8 cellular contexts compared by ENCODE assay signal in genomic region chr3:143847787-143848631, GRCh38. TPM values are rescaled to one million over a fixed set of nuclear protein-coding genes. Genes with fewer than 3 reads are reported as not detected.
A peak's percentile ranks its signal among the peaks of the same experiment; 100 is the strongest.
DNase-seq lines count a peak whose midpoint lies in the region; ATAC-seq, FAIRE-seq and TF ChIP-seq lines count a peak whose summit lies in the region.

Gene SLC9A9 (minus strand): TSS chr3:143848468. CDS start chr3:143848322, 146 bp downstream.

- TF ChIP-seq POLR2A in gastroesophageal sphincter (IDR thresholded peaks at IDR 0.05): no peak

- no peaks in the 10 kb centered on the region for H3F3A ChIP-seq in neural progenitor cell (ENCODE audit: low read depth)

- H3K4me3 ChIP-seq in OCI-LY3 (ENCODE audit: low read length): peak within 1 kb of the TSS; percentile 85
- peak within 1 kb of the TSS; percentile 64 to 100 for H3K4me3 ChIP-seq in gastroesophageal sphincter
- H3K4me3 ChIP-seq in neural progenitor cell: peak within 1 kb of the TSS; percentile 33

- ATAC-seq in HG03196 (IDR thresholded peaks at IDR 0.05; ENCODE audit: unreplicated experiment): peak; percentile 83
- ATAC-seq in gastroesophageal sphincter: peak; percentile 78

- WGBS in gastroesophageal sphincter (ENCODE audit: low coverage in 1 of 2), 2 donors: 1% methylated on average over 13 to 14 of the region's 15 CpGs

- H3K9me3 Mint-ChIP-seq in neural progenitor cell: no peaks in the 10 kb centered on the region

- peak within 1 kb of the TSS; percentile 77 for H3K9ac ChIP-seq in OCI-LY3 (ENCODE audit: low read length)
- no peak within 1 kb of the TSS for H3K9ac ChIP-seq in neural progenitor cell

- H3K36me3 Mint-ChIP-seq in neural progenitor cell: no peaks in the 10 kb centered on the region

- H3K9me3 ChIP-seq in OCI-LY3 (ENCODE audit: insufficient read depth, low read length) (no peaks in the 10 kb centered on the region), gastroesophageal sphincter (no peaks in the 10 kb centered on the region), neural progenitor cell (ENCODE audit: low read depth) (no peaks in the 10 kb centered on the region)

- DNase-seq in COLO829 (ENCODE audit: low spot score) (peak; percentile 21), GM19239 (ENCODE audit: insufficient read length, low spot score) (peak; percentile 31), neural progenitor cell (ENCODE audit: low spot score) (peak; percentile 37), D721Med (ENCODE audit: insufficient read length, low spot score) (no peak)
- peak; percentile 16 for DNase-seq in activated naive CD4-positive, alpha-beta T cell treated with anti-CD3 and anti-CD28 coated beads, Interleukin-2, amount 50 U/mL, for 16 hours

- H3K4me1 Mint-ChIP-seq in neural progenitor cell: peaks cover 32% of the 10 kb centered on the region

- TF ChIP-seq EP300 in gastroesophageal sphincter (IDR thresholded peaks at IDR 0.05): no peak

- peaks cover 3% of the 10 kb centered on the region for H3K27me3 Mint-ChIP-seq in neural progenitor cell (ENCODE audit: insufficient read depth, low read depth)

- no peaks in the 10 kb centered on the region for H3K36me3 ChIP-seq in OCI-LY3 (replicated peaks; ENCODE audit: low read depth, low read length)
- no peaks in the 10 kb centered on the region for H3K36me3 ChIP-seq in gastroesophageal sphincter
- H3K36me3 ChIP-seq in neural progenitor cell: no peaks in the 10 kb centered on the region

- H3K79me2 ChIP-seq in OCI-LY3 (ENCODE audit: low read length): peaks cover 20% of the 10 kb centered on the region
- no peaks in the 10 kb centered on the region for H3K79me2 ChIP-seq in neural progenitor cell (ENCODE audit: low read depth)

- H3K4me2 ChIP-seq in OCI-LY3 (ENCODE audit: low read length): peak within 1 kb of the TSS; percentile 93
- H3K4me2 ChIP-seq in neural progenitor cell: peak within 1 kb of the TSS; percentile 74

- H3K4me1 ChIP-seq in OCI-LY3 (ENCODE audit: low read length): peaks cover 66% of the 10 kb centered on the region
- H3K4me1 ChIP-seq in gastroesophageal sphincter: peaks cover 3 to 61% (median 4%) of the 10 kb centered on the region in 3 donors
- peaks cover 25% of the 10 kb centered on the region for H3K4me1 ChIP-seq in neural progenitor cell

- H3K27me3 ChIP-seq in OCI-LY3 (ENCODE audit: low read depth, low read length) (no peaks in the 10 kb centered on the region), gastroesophageal sphincter (no peaks in the 10 kb centered on the region), neural progenitor cell (no peaks in the 10 kb centered on the region)

- TF ChIP-seq CTCF in OCI-LY3 (IDR thresholded peaks at IDR 0.05; ENCODE audit: low read depth, low read length) (no peak), gastroesophageal sphincter (IDR thresholded peaks at IDR 0.05) (no peak), neural progenitor cell (IDR thresholded peaks at IDR 0.05) (no peak), D721Med (IDR thresholded peaks at IDR 0.05; ENCODE audit: insufficient read depth, missing control alignments) (no peak)

- no peak within 1 kb of the TSS for H3K27ac Mint-ChIP-seq in neural progenitor cell

- H2AFZ ChIP-seq in OCI-LY3 (ENCODE audit: low read depth, low read length) (peak within 1 kb of the TSS; percentile 84), neural progenitor cell (replicated peaks) (peak within 1 kb of the TSS; percentile 92)

- H3K27ac ChIP-seq in OCI-LY3 (ENCODE audit: low read length) (peak within 1 kb of the TSS; percentile 95), gastroesophageal sphincter (peak within 1 kb of the TSS; percentile 55 to 66 (median 62)), neural progenitor cell (no peak within 1 kb of the TSS)

- peak; percentile 99 for FAIRE-seq in GM19239 (lab: Jason Lieb, UNC)
- FAIRE-seq in D721Med (lab: Jason Lieb, UNC): no peak

- no peaks in the 10 kb centered on the region for H4K20me1 ChIP-seq in OCI-LY3 (ENCODE audit: insufficient read depth, low read length)
- H4K20me1 ChIP-seq in neural progenitor cell (ENCODE audit: low read depth): no peaks in the 10 kb centered on the region

- H3K4me3 Mint-ChIP-seq in neural progenitor cell: peak within 1 kb of the TSS; percentile 85

RNA-seq across cellular contexts. Expression of gene SLC9A9, which starts in this region (rescaled TPM):
- total RNA-seq in gastroesophageal sphincter: 10 to 100 TPM; 10.1 to 27.2 (median 16.7) TPM
- 0.22 and 0.50 TPM in 2 replicates for total RNA-seq in neural progenitor cell (ENCODE audit: low replicate concordance)

Comparison
In these comparisons a context has a peak if more than half of its experiments do, and no peak if none do; other contexts are left out.
1. Peak in DNase-seq, H3K4me3 ChIP-seq and H3K4me2 ChIP-seq in neural progenitor cell; RNA of the gene not detected or under 1 TPM.
2. H3K4me3 ChIP-seq: peak in every context shown above with its lines; median percentile 85 in OCI-LY3; 82 in gastroesophageal sphincter; 33 in neural progenitor cell.